8 cellular contexts compared by ENCODE assay signal in genomic region chr3:19931180-19931692, GRCh38. TPM values are rescaled to one million over a fixed set of nuclear protein-coding genes. Genes with fewer than 3 reads are reported as not detected.
A peak's percentile ranks its signal among the peaks of the same experiment; 100 is the strongest.
DNase-seq lines count a peak whose midpoint lies in the region; ATAC-seq and TF ChIP-seq lines count a peak whose summit lies in the region.

No MANE protein-coding gene starts in this region.

- no peak overlapping the region for H3K27ac ChIP-seq in stomach

- no peaks in the 10 kb centered on the region for H3K36me3 ChIP-seq in mucosa of descending colon (ENCODE audit: low read depth)
- no peaks in the 10 kb centered on the region for H3K36me3 ChIP-seq in stomach

- TF ChIP-seq POLR2A in stomach (IDR thresholded peaks at IDR 0.05), result no peak

- H3K27me3 ChIP-seq in stomach, result peaks cover 0 to 6% (median 0%) of the 10 kb centered on the region in 3 donors

- TF ChIP-seq CTCF in mucosa of descending colon (IDR thresholded peaks at IDR 0.05) (no peak), stomach (IDR thresholded peaks at IDR 0.05) (no peak)

- peak; percentile 85 for DNase-seq in NOMO-1 treated with DMSO at 0.1 percent for 48 hours (lab: John Stamatoyannopoulos, UW; ENCODE audit: unreplicated experiment)
- peak in 1 of 3 donors; percentile 11 for DNase-seq in mucosa of descending colon
- no peak for DNase-seq in DMS53 (lab: John Stamatoyannopoulos, UW)
- no peak for DNase-seq in stomach
- no peak for DNase-seq in NK-92 (lab: John Stamatoyannopoulos, UW; ENCODE audit: unreplicated experiment)

- WGBS in stomach, 5 donors, result 49 to 67% (median 61%) methylated on average over 2 of the region's 2 CpGs

- TF ChIP-seq EP300 in stomach (IDR thresholded peaks at IDR 0.05), result no peak

- no peaks in the 10 kb centered on the region for H3K9me3 ChIP-seq in mucosa of descending colon
- H3K9me3 ChIP-seq in stomach, result no peaks in the 10 kb centered on the region

- H3K4me3 ChIP-seq in mucosa of descending colon, result no peak overlapping the region
- H3K4me3 ChIP-seq in stomach, result no peak overlapping the region

- ATAC-seq in GM18909 (IDR thresholded peaks at IDR 0.05; ENCODE audit: poor library complexity, unreplicated experiment) (peak; percentile 84), HG02588 (IDR thresholded peaks at IDR 0.05; ENCODE audit: unreplicated experiment) (peak; percentile 87), mucosa of descending colon (peak; percentile 56), SK-N-SH treated with all-trans-retinoic acid at 6 μM for 48 hours (no peak; the same call in 2 of the 3 replicates)

- no peaks in the 10 kb centered on the region for H3K4me1 ChIP-seq in mucosa of descending colon (ENCODE audit: low read depth)
- H3K4me1 ChIP-seq in stomach, result no peaks in the 10 kb centered on the region

- intact Hi-C loops in mucosa of descending colon (cut with DNase I, micrococcal nuclease) (no loop called here), stomach (cut with DNase I; ENCODE audit: low total_unique reads) (no loop called here)

TF ChIP-seq in SK-N-SH treated with all-trans-retinoic acid at 6 μM for 48 hours, 23 proteins besides CTCF, POLR2A, EP300 and RAD21:
- TF ChIP-seq ISL1 (CRISPR knock-in tag; IDR thresholded peaks at IDR 0.05), result no peak
- no peak for TF ChIP-seq ZNF8 (CRISPR knock-in tag; IDR thresholded peaks at IDR 0.05)
- no peak for TF ChIP-seq TOX (CRISPR knock-in tag; IDR thresholded peaks at IDR 0.05; ENCODE audit: borderline replicate concordance)
- TF ChIP-seq ZNF70 (CRISPR knock-in tag; IDR thresholded peaks at IDR 0.05), result no peak
- TF ChIP-seq ESRRG (CRISPR knock-in tag; IDR thresholded peaks at IDR 0.05), result no peak
- no peak for TF ChIP-seq SNAI2 (CRISPR knock-in tag; IDR thresholded peaks at IDR 0.05)
- TF ChIP-seq CSDC2 (CRISPR knock-in tag; IDR thresholded peaks at IDR 0.05), result no peak
- TF ChIP-seq ARNTL (CRISPR knock-in tag; IDR thresholded peaks at IDR 0.05; ENCODE audit: borderline replicate concordance, low read depth), result no peak
- no peak for TF ChIP-seq TCF4 (CRISPR knock-in tag; IDR thresholded peaks at IDR 0.05; ENCODE audit: borderline replicate concordance)
- TF ChIP-seq PATZ1 (CRISPR knock-in tag; IDR thresholded peaks at IDR 0.05; ENCODE audit: borderline replicate concordance), result no peak
- TF ChIP-seq CREB5 (CRISPR knock-in tag; IDR thresholded peaks at IDR 0.05; ENCODE audit: low read depth), result no peak
- no peak for TF ChIP-seq TSHZ2 (CRISPR knock-in tag; IDR thresholded peaks at IDR 0.05)
- TF ChIP-seq OSR1 (CRISPR knock-in tag; IDR thresholded peaks at IDR 0.05), result no peak

RNA-seq across cellular contexts. Expression of gene EFHB, which starts 2.8 kb away (rescaled TPM):
- total RNA-seq in mucosa of descending colon (1 to 10 TPM in 1 of 3 donors, not detected in 2; 1.1 TPM), stomach (not detected)
- 1 to 10 TPM in 1 of 3 donors, under 1 TPM in 1, not detected in 1; 0.83 to 1.7 TPM for polyA plus RNA-seq in stomach

RNA-seq across cellular contexts. Expression of gene RAB5A, which starts 15.7 kb away (rescaled TPM):
- total RNA-seq in mucosa of descending colon, result 10 to 100 TPM; 68.6 to 73.4 (median 69.2) TPM
- total RNA-seq in stomach, result 100 to 1,000 TPM in 1 of 5 donors, 10 to 100 TPM in 3, 1 to 10 TPM in 1; 9.3 to 163 (median 47.1) TPM
- 10 to 100 TPM; 27.0 to 52.2 (median 31.4) TPM for polyA plus RNA-seq in stomach
